Comparison of ENCODE assay signal across 22 cellular contexts in the genomic region with DNA sequence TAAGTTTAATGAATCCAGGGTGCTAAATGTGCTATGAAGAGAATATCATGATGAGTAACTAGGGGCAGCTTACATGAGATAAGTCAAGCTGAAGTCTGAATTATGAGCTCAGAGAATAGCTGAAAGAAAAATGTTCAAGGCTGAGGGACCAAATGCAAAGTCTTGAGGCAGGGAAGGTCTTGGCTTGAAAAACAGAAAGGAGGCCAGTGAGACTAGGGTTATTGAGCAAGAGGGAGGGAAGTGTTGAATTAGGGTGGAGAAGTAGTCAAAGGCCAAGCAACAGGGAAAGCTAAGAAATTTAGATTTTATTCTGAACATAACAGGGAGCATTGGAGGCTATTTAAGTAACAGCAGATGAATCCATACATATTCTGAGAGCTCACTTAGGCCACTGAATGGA. TPM values are rescaled to one million over a fixed set of nuclear protein-coding genes. Genes with fewer than 3 reads are reported as not detected.
DNase-seq lines count a peak whose midpoint lies in the region; ATAC-seq and TF ChIP-seq lines count a peak whose summit lies in the region.
"Had no signal": no experiment of that assay in that cellular context is flagged by ENCODE, and none has a peak within 500 bp of the region (broad histone marks: within the 10 kb centered on the region; RNA-seq: fewer than 3 reads in every experiment).

No MANE protein-coding gene starts in this region.

- H3K27me3 ChIP-seq in heart left ventricle = peaks cover 0 to 26% (median 2%) of the 10 kb centered on the region in 9 donors
- no peaks in the 10 kb centered on the region for H3K27me3 ChIP-seq in right atrium auricular region
- H3K27me3 ChIP-seq: BE2C, BLaER1 had no signal

- no peak overlapping the region for H3K27ac ChIP-seq in heart left ventricle
- H3K27ac ChIP-seq in right atrium auricular region = no peak overlapping the region
- H3K27ac ChIP-seq: 22Rv1, A549, BLaER1 had no signal

- TF ChIP-seq CTCF in heart left ventricle (IDR thresholded peaks at IDR 0.05) (no peak), right atrium auricular region (IDR thresholded peaks at IDR 0.05) (no peak)

- H3K4me1 ChIP-seq in heart left ventricle = no peaks in the 10 kb centered on the region
- no peaks in the 10 kb centered on the region for H3K4me1 ChIP-seq in right atrium auricular region
- H3K4me1 ChIP-seq: A549, BE2C, BLaER1 had no signal

- H3K9me3 ChIP-seq in heart left ventricle (peaks cover 0 to 5% (median 0%) of the 10 kb centered on the region in 12 donors), right atrium auricular region (no peaks in the 10 kb centered on the region)
- H3K9me3 ChIP-seq: BE2C, BLaER1 had no signal

- ATAC-seq in Right ventricle myocardium inferior (peak; percentile 74), heart left ventricle (no peak), left ventricle myocardium superior (peak; percentile 51), HG03280 (IDR thresholded peaks at IDR 0.05; ENCODE audit: unreplicated experiment) (no peak)
- ATAC-seq: A549, GM12878 had no signal

- H3K36me3 ChIP-seq in heart left ventricle = no peaks in the 10 kb centered on the region
- H3K36me3 ChIP-seq in right atrium auricular region = no peaks in the 10 kb centered on the region
- H3K36me3 ChIP-seq: BE2C, BLaER1 had no signal

- H3K4me3 ChIP-seq in heart left ventricle = no peak overlapping the region
- no peak overlapping the region for H3K4me3 ChIP-seq in right atrium auricular region
- H3K4me3 ChIP-seq: A549, BLaER1, GM12878 had no signal

- TF ChIP-seq POLR2A in heart left ventricle (IDR thresholded peaks at IDR 0.05) = no peak

- intact Hi-C loops in Right ventricle myocardium inferior (cut with DNase I) = no loop called here
- intact Hi-C loops in heart left ventricle (cut with DNase I) = no loop called here
- intact Hi-C loops in left ventricle myocardium superior (cut with micrococcal nuclease) = no loop called here

- DNase-seq in Right ventricle myocardium inferior (ENCODE audit: missing footprints) (no peak), heart left ventricle (no peak), left ventricle myocardium superior (no peak), right atrium auricular region (ENCODE audit: low spot score) (no peak)
- DNase-seq: BE2C; C1 segment of cervical spinal cord; CD4-positive, alpha-beta memory T cell; CD4-positive, CD25-positive, alpha-beta regulatory T cell; CD8-positive, alpha-beta memory T cell; COR-L47; DMS 273 treated with DMSO at 0.1 percent for 48 hours; DMS153; DMS53; DMS79; DND-41; EL; GDM1 had no signal

RNA-seq across cellular contexts. Expression of a gene that starts 11.4 kb away (rescaled TPM):
- total RNA-seq in Right ventricle myocardium inferior (7.9 TPM), heart left ventricle (10 to 100 TPM in 5 of 9 donors, 1 to 10 TPM in 4; 7.0 to 21.4 (median 11.5) TPM), left ventricle myocardium superior (7.6 TPM), right atrium auricular region (10 to 100 TPM in 1 of 2 donors, 1 to 10 TPM in 1; 8.7 to 14.9 TPM)
- polyA plus RNA-seq in heart left ventricle = 1 to 10 TPM; 2.5 to 5.5 TPM

Comparison
In these comparisons a context has a peak if more than half of its experiments do, and no peak if none do; other contexts are left out.
1. ATAC-seq: peak in Right ventricle myocardium inferior (single experiment) and left ventricle myocardium superior (single experiment); none in heart left ventricle (0 of 4) and HG03280 (single experiment).